Comparison of ENCODE assay signal across 1 cellular context in the genomic region with DNA sequence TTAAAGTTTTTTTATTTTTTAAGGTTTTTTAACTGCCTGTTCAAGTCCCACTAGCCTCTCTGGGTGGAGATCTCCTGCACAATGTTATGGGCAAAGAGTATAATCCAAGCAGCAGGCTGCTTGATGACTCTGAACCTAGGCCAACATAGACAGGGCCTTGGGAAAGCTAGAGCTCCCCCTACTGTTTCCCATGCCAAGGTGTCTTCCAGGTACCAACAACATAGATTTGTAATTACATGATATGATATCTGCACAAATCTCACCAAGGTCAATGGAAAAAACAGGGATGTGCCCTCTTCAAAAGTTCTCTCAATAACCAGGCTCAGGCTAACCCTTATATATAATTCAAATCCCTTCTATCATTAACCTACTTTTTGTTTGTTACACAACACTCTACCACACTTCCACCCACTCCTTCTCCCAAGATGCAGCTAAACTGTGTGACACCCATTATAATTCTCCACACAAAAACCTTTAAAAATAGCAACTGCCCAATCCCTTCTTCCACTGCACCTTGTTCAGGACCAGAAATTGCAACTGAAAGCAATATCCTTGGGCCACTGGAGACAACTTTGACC.
TF ChIP-seq lines count a peak whose summit lies in the region.

No MANE protein-coding gene starts in this region.

TF ChIP-seq in H1, 55 proteins besides CTCF, POLR2A, EP300 and RAD21 (continued from another document):
- TF ChIP-seq E2F6 (IDR thresholded peaks at IDR 0.05), result no peak
- TF ChIP-seq CEBPB (IDR thresholded peaks at IDR 0.05; ENCODE audit: low read depth, low read length), result no peak
- TF ChIP-seq RXRA (IDR thresholded peaks at IDR 0.05; ENCODE audit: insufficient read depth, low read depth, low read length), result no peak
- no peak for TF ChIP-seq EZH2 (IDR thresholded peaks at IDR 0.05; ENCODE audit: low read depth, low read length, severe bottlenecking)
- no peak for TF ChIP-seq BRCA1 (IDR thresholded peaks at IDR 0.05; ENCODE audit: low read depth, low read length)
- TF ChIP-seq BACH1 (IDR thresholded peaks at IDR 0.05; ENCODE audit: low read length), result no peak
- TF ChIP-seq CHD1 (IDR thresholded peaks at IDR 0.05; ENCODE audit: low read depth, low read length), result no peak
- no peak for TF ChIP-seq SUZ12 (IDR thresholded peaks at IDR 0.05; ENCODE audit: low read length)
- TF ChIP-seq KDM5A (IDR thresholded peaks at IDR 0.05; ENCODE audit: low read length), result no peak
